Comparison of ENCODE assay signal across 9 cellular contexts in genomic region chr6:16286151-16286522, GRCh38. TPM values are rescaled to one million over a fixed set of nuclear protein-coding genes. Genes with fewer than 3 reads are reported as not detected.
DNase-seq lines count a peak whose midpoint lies in the region; ATAC-seq, FAIRE-seq and TF ChIP-seq lines count a peak whose summit lies in the region.
"Had no signal": no experiment of that assay in that cellular context is flagged by ENCODE, and none has a peak within 500 bp of the region (broad histone marks: within the 10 kb centered on the region; RNA-seq: fewer than 3 reads in every experiment).

No MANE protein-coding gene starts in this region.

- TF ChIP-seq POLR2A in NB4 (IDR thresholded peaks at IDR 0.05; ENCODE audit: extremely low read depth, insufficient read length), result no peak
- TF ChIP-seq POLR2A in right lobe of liver (IDR thresholded peaks at IDR 0.05), result no peak
- no peak for TF ChIP-seq POLR2A in uterus (IDR thresholded peaks at IDR 0.05)

- DNase-seq in activated CD4-positive, alpha-beta T cell treated with anti-CD3 and anti-CD28 coated beads for 36 hours, result peak; percentile 52
- DNase-seq in activated CD4-positive, alpha-beta T cell treated with anti-CD3 and anti-CD28 coated beads for 1 hour, result no peak
- DNase-seq in NB4 (ENCODE audit: low read depth) (peak; percentile 76), bronchial epithelial cell (ENCODE audit: low read depth) (no peak), right lobe of liver (no peak), uterus (peak; percentile 31 to 36), OCI-M1 (lab: John Stamatoyannopoulos, UW) (no peak)

- H3K9me3 Mint-ChIP-seq in activated CD4-positive, alpha-beta T cell treated with anti-CD3 and anti-CD28 coated beads for 36 hours (ENCODE audit: low read depth), result no peaks in the 10 kb centered on the region

- H3K27me3 Mint-ChIP-seq in activated CD4-positive, alpha-beta T cell treated with anti-CD3 and anti-CD28 coated beads for 36 hours, result no peaks in the 10 kb centered on the region
- H3K27me3 Mint-ChIP-seq: activated naive CD8-positive, alpha-beta T cell had no signal

- no peaks in the 10 kb centered on the region for H3K36me3 Mint-ChIP-seq in activated CD4-positive, alpha-beta T cell treated with anti-CD3 and anti-CD28 coated beads for 36 hours (ENCODE audit: low read depth)

- no peaks in the 10 kb centered on the region for H3K27me3 ChIP-seq in bronchial epithelial cell (ENCODE audit: control insufficient read depth, insufficient read depth, low read length)
- no peaks in the 10 kb centered on the region for H3K27me3 ChIP-seq in right lobe of liver
- no peaks in the 10 kb centered on the region for H3K27me3 ChIP-seq in uterus

- no peaks in the 10 kb centered on the region for H3K4me1 Mint-ChIP-seq in activated CD4-positive, alpha-beta T cell treated with anti-CD3 and anti-CD28 coated beads for 36 hours

- intact Hi-C loops in activated CD4-positive, alpha-beta T cell treated with anti-CD3 and anti-CD28 coated beads for 36 hours (cut with DNase I, micrococcal nuclease), result loop anchor here (1.0 to 2.0 kb wide), 2 partner anchors 45 kb away; no protein-coding TSS in a partner anchor
- intact Hi-C loops in right lobe of liver (cut with DNase I) (no loop called here), uterus (cut with DNase I; ENCODE audit: low total_unique reads) (no loop called here)

- no peak for ATAC-seq in activated CD4-positive, alpha-beta T cell treated with anti-CD3 and anti-CD28 coated beads for 36 hours
- peak; percentile 49 to 68 (median 62) for ATAC-seq in right lobe of liver
- no peak for ATAC-seq in HG02840 (IDR thresholded peaks at IDR 0.05; ENCODE audit: low FRiP score, unreplicated experiment)

- peak; percentile 98 for TF ChIP-seq CTCF in NB4 (IDR thresholded peaks at IDR 0.05; ENCODE audit: low read depth, low read length)
- TF ChIP-seq CTCF in bronchial epithelial cell (IDR thresholded peaks at IDR 0.05; ENCODE audit: insufficient read depth, low read length, severe bottlenecking), result peak; percentile 94
- TF ChIP-seq CTCF in right lobe of liver (IDR thresholded peaks at IDR 0.05), result peak; percentile 30 to 69 (median 48)
- TF ChIP-seq CTCF in uterus (IDR thresholded peaks at IDR 0.05), result peak; percentile 30 to 50 (median 48)

- CTCF ChIA-PET in activated CD4-positive, alpha-beta T cell treated with anti-CD3 and anti-CD28 coated beads for 36 hours (lab: Charles Lee), result interaction anchor here (0.7 to 1.7 kb wide), 11 partner anchors 9 to 800 kb away, joined by 3 to 7 read pairs (median 3); no protein-coding TSS in a partner anchor

- no peak overlapping the region for H3K27ac Mint-ChIP-seq in activated CD4-positive, alpha-beta T cell treated with anti-CD3 and anti-CD28 coated beads for 36 hours
- H3K27ac Mint-ChIP-seq: activated naive CD8-positive, alpha-beta T cell had no signal

- H3K4me3 Mint-ChIP-seq in activated CD4-positive, alpha-beta T cell treated with anti-CD3 and anti-CD28 coated beads for 36 hours, result no peak overlapping the region
- H3K4me3 Mint-ChIP-seq: activated naive CD8-positive, alpha-beta T cell had no signal

- no peaks in the 10 kb centered on the region for H3K4me1 ChIP-seq in right lobe of liver
- no peaks in the 10 kb centered on the region for H3K4me1 ChIP-seq in uterus

- FAIRE-seq in bronchial epithelial cell (lab: Jason Lieb, UNC), result no peak

- POLR2A ChIA-PET in activated CD4-positive, alpha-beta T cell treated with anti-CD3 and anti-CD28 coated beads for 36 hours (lab: Charles Lee), result no interaction called here

- no peaks in the 10 kb centered on the region for H3K36me3 ChIP-seq in bronchial epithelial cell (ENCODE audit: control insufficient read depth, insufficient read depth, low read length)
- no peaks in the 10 kb centered on the region for H3K36me3 ChIP-seq in right lobe of liver
- H3K36me3 ChIP-seq in uterus, result no peaks in the 10 kb centered on the region

- no peak overlapping the region for H3K27ac ChIP-seq in right lobe of liver
- H3K27ac ChIP-seq in uterus, result no peak overlapping the region

- H3K4me3 ChIP-seq in NB4 (ENCODE audit: low read depth, low read length) (no peak overlapping the region), bronchial epithelial cell (ENCODE audit: low read depth, low read length) (no peak overlapping the region), right lobe of liver (no peak overlapping the region), uterus (no peak overlapping the region)

- no peaks in the 10 kb centered on the region for H3K9me3 ChIP-seq in right lobe of liver
- no peaks in the 10 kb centered on the region for H3K9me3 ChIP-seq in uterus

- WGBS in right lobe of liver (ENCODE audit: insufficient coverage, low coverage, low lambda C conversion rate, missing lambda C conversion rate), result 80% methylated on average over 6 of the region's 15 CpGs

RNA-seq across cellular contexts. Expression of gene GMPR, which starts 47.8 kb away (rescaled TPM):
- total RNA-seq in activated CD4-positive, alpha-beta T cell treated with anti-CD3 and anti-CD28 coated beads for 36 hours, result 1 to 10 TPM; 1.4 to 1.6 TPM
- 0.26 and 0.53 TPM in 2 replicates for total RNA-seq in bronchial epithelial cell
- total RNA-seq in right lobe of liver, result 1 to 10 TPM; 3.7 to 6.5 (median 4.9) TPM
- total RNA-seq in uterus, result 10 to 100 TPM in 2 of 4 donors, 1 to 10 TPM in 2; 1.5 to 18.2 (median 10.6) TPM

Comparison
In these comparisons a context has a peak if more than half of its experiments do, and no peak if none do; other contexts are left out.
1. DNase-seq: peak in activated CD4-positive, alpha-beta T cell treated with anti-CD3 and anti-CD28 coated beads for 36 hours (single experiment), NB4 (single experiment) and uterus (2 of 2); none in activated CD4-positive, alpha-beta T cell treated with anti-CD3 and anti-CD28 coated beads for 1 hour (single experiment), bronchial epithelial cell (single experiment), right lobe of liver (0 of 3) and OCI-M1 (single experiment).
2. ATAC-seq: peak in right lobe of liver (4 of 4); none in activated CD4-positive, alpha-beta T cell treated with anti-CD3 and anti-CD28 coated beads for 36 hours (single experiment) and HG02840 (single experiment).
3. CTCF ChIP-seq: peak in every context shown above with its lines; median percentile 98 in NB4; 94 in bronchial epithelial cell; 48 in right lobe of liver; 48 in uterus.
4. intact Hi-C loops: an anchor here in activated CD4-positive, alpha-beta T cell treated with anti-CD3 and anti-CD28 coated beads for 36 hours (1.0 to 2.0 kb wide); none called in right lobe of liver and uterus.